In genomic region chr6:10721850-10722569, GRCh38 we compare ENCODE assay signal across 9 cellular contexts. TPM values are rescaled to one million over a fixed set of nuclear protein-coding genes. Genes with fewer than 3 reads are reported as not detected.
A peak's percentile ranks its signal among the peaks of the same experiment; 100 is the strongest.
DNase-seq lines count a peak whose midpoint lies in the region; ATAC-seq, FAIRE-seq and TF ChIP-seq lines count a peak whose summit lies in the region.
"Had no signal": no experiment of that assay in that cellular context is flagged by ENCODE, and none has a peak within 500 bp of the region (broad histone marks: within the 10 kb centered on the region; RNA-seq: fewer than 3 reads in every experiment).

No MANE protein-coding gene starts in this region.

- H3K36me3 ChIP-seq in astrocyte (ENCODE audit: insufficient read depth, low read length) (no peaks in the 10 kb centered on the region), liver (ENCODE audit: control insufficient read depth in 4 of 4, insufficient read depth in 3 of 4, low read depth in 1 of 4, low read length in 3 of 4) (peaks cover 1 to 9% (median 8%) of the 10 kb centered on the region in 4 donors), tibial artery (peaks cover 0 to 18% (median 6%) of the 10 kb centered on the region in 3 donors)

- peaks cover 31% of the 10 kb centered on the region for H3K79me2 ChIP-seq in astrocyte (ENCODE audit: insufficient read depth, low read length)

- TF ChIP-seq CTCF in astrocyte (IDR thresholded peaks at IDR 0.05; ENCODE audit: insufficient read depth, low read depth, low read length) (no peak), liver (IDR thresholded peaks at IDR 0.05; ENCODE audit: low read depth, low read length, missing input control) (no peak), tibial artery (IDR thresholded peaks at IDR 0.05) (no peak)

- peaks cover 4% of the 10 kb centered on the region for H3K9me3 Mint-ChIP-seq in activated T-cell treated with anti-CD3 and anti-CD28 coated beads, Interleukin-2, amount 50 U/mL, for 24 hours
- peaks cover 8% of the 10 kb centered on the region for H3K9me3 Mint-ChIP-seq in astrocyte (ENCODE audit: unreplicated experiment)

- H3K4me1 Mint-ChIP-seq in activated T-cell treated with anti-CD3 and anti-CD28 coated beads, Interleukin-2, amount 50 U/mL, for 24 hours (ENCODE audit: low read depth), result peaks cover 54% of the 10 kb centered on the region
- H3K4me1 Mint-ChIP-seq in astrocyte (ENCODE audit: low read depth, unreplicated experiment), result peaks cover 30% of the 10 kb centered on the region

- WGBS in liver, result 89% methylated on average over 11 of the region's 11 CpGs

- ATAC-seq in HG03520 (IDR thresholded peaks at IDR 0.05; ENCODE audit: unreplicated experiment), result no peak

- H3K27me3 Mint-ChIP-seq in activated T-cell treated with anti-CD3 and anti-CD28 coated beads, Interleukin-2, amount 50 U/mL, for 24 hours, result no peaks in the 10 kb centered on the region
- no peaks in the 10 kb centered on the region for H3K27me3 Mint-ChIP-seq in astrocyte (ENCODE audit: low read depth, unreplicated experiment)

- H3K9me3 ChIP-seq in astrocyte (ENCODE audit: insufficient read depth, low read depth, low read length) (no peaks in the 10 kb centered on the region), liver (ENCODE audit: control insufficient read depth in 4 of 4, low read length in 3 of 4) (no peaks in the 10 kb centered on the region), tibial artery (no peaks in the 10 kb centered on the region)

- no peak for FAIRE-seq in astrocyte (lab: Jason Lieb, UNC)

- H3K4me2 ChIP-seq in astrocyte (ENCODE audit: low read length), result peak overlapping the region; percentile 90

- peaks cover 10% of the 10 kb centered on the region for H4K20me1 ChIP-seq in astrocyte (ENCODE audit: insufficient read depth, low read length)

- peak overlapping the region; percentile 98 for H3K9ac ChIP-seq in astrocyte (ENCODE audit: low read length)
- peak overlapping the region in 1 of 2 donors; percentile 80 for H3K9ac ChIP-seq in liver (ENCODE audit: low read depth in 1 of 2, low read length in 2 of 2)

- H3K27me3 ChIP-seq in astrocyte (ENCODE audit: insufficient read depth, low read length) (no peaks in the 10 kb centered on the region), liver (ENCODE audit: control insufficient read depth in 4 of 4, insufficient read depth in 4 of 4, low read length in 3 of 4) (no peaks in the 10 kb centered on the region), tibial artery (no peaks in the 10 kb centered on the region)

- H3K4me1 ChIP-seq in astrocyte (ENCODE audit: insufficient read depth, low read length), result peaks cover 15% of the 10 kb centered on the region
- peaks cover 2 to 19% (median 14%) of the 10 kb centered on the region in 4 donors for H3K4me1 ChIP-seq in liver (ENCODE audit: control insufficient read depth in 4 of 4, insufficient read depth in 4 of 4, low read length in 3 of 4)
- peaks cover 7 to 47% (median 27%) of the 10 kb centered on the region in 4 donors for H3K4me1 ChIP-seq in tibial artery

- no peak for DNase-seq in activated T-cell treated with anti-CD3 and anti-CD28 coated beads, Interleukin-2, amount 50 U/mL, for 24 hours
- no peak for DNase-seq in activated T-cell treated with anti-CD3 and anti-CD28 coated beads, Interleukin-2, amount 50 U/mL, for 1 hour
- no peak for DNase-seq in astrocyte (ENCODE audit: low read depth)
- no peak for DNase-seq in tibial artery
- no peak for DNase-seq in NCI-H1930 (lab: John Stamatoyannopoulos, UW)
- DNase-seq in CD1c-positive myeloid dendritic cell (ENCODE audit: extremely low spot score), result no peak

- TF ChIP-seq RAD21 in liver (IDR thresholded peaks at IDR 0.05), result no peak

- H3K27ac Mint-ChIP-seq in activated T-cell treated with anti-CD3 and anti-CD28 coated beads, Interleukin-2, amount 50 U/mL, for 24 hours, result peak overlapping the region; percentile 95
- H3K27ac Mint-ChIP-seq in astrocyte (ENCODE audit: unreplicated experiment), result peak overlapping the region; percentile 92

- peak overlapping the region; percentile 94 for H3K4me3 Mint-ChIP-seq in activated T-cell treated with anti-CD3 and anti-CD28 coated beads, Interleukin-2, amount 50 U/mL, for 24 hours
- H3K4me3 Mint-ChIP-seq in astrocyte (ENCODE audit: unreplicated experiment), result peak overlapping the region; percentile 97

- H3K4me3 ChIP-seq in astrocyte (ENCODE audit: insufficient read depth, low read depth, low read length), result peak overlapping the region; percentile 93
- peak overlapping the region; percentile 20 to 31 (median 30) for H3K4me3 ChIP-seq in liver (ENCODE audit: low read depth in 1 of 3, low read length in 3 of 3)
- peak overlapping the region; percentile 71 to 73 for H3K4me3 ChIP-seq in tibial artery

- H3K36me3 Mint-ChIP-seq in activated T-cell treated with anti-CD3 and anti-CD28 coated beads, Interleukin-2, amount 50 U/mL, for 24 hours (ENCODE audit: low read depth), result peaks cover 47% of the 10 kb centered on the region
- H3K36me3 Mint-ChIP-seq in astrocyte (ENCODE audit: low read depth, unreplicated experiment), result peaks cover 17% of the 10 kb centered on the region

- intact Hi-C loops in tibial artery (cut with DNase I; ENCODE audit: low total_unique reads), result loop anchor here (1.0 to 2.0 kb wide), 2 partner anchors 25 to 27 kb away; partner anchors contain the start of genes C6orf52, PAK1IP1 and TMEM14B

- H3K27ac ChIP-seq in astrocyte (ENCODE audit: low read depth, low read length) (peak overlapping the region; percentile 87), liver (ENCODE audit: low read depth in 1 of 2, low read length in 2 of 2) (peak overlapping the region; percentile 20 to 77), tibial artery (peak overlapping the region; percentile 78 to 92)

- peak overlapping the region; percentile 87 for H2AFZ ChIP-seq in astrocyte (ENCODE audit: low read depth, low read length)

TF ChIP-seq in liver, 16 proteins besides CTCF, POLR2A, EP300 and RAD21:
- TF ChIP-seq JUND (IDR thresholded peaks at IDR 0.05) (no peak), RXRA (IDR thresholded peaks at IDR 0.05) (no peak), REST (IDR thresholded peaks at IDR 0.05) (no peak), FOXA2 (IDR thresholded peaks at IDR 0.05) (no peak), GABPA (IDR thresholded peaks at IDR 0.05 in 1 of 2, conservative IDR thresholded peaks at IDR 0.05 in 1 of 2) (no peak)
- TF ChIP-seq, protein P1, sequence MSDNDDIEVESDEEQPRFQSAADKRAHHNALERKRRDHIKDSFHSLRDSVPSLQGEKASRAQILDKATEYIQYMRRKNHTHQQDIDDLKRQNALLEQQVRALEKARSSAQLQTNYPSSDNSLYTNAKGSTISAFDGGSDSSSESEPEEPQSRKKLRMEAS (IDR thresholded peaks at IDR 0.05), result no peak
- TF ChIP-seq, protein P2, sequence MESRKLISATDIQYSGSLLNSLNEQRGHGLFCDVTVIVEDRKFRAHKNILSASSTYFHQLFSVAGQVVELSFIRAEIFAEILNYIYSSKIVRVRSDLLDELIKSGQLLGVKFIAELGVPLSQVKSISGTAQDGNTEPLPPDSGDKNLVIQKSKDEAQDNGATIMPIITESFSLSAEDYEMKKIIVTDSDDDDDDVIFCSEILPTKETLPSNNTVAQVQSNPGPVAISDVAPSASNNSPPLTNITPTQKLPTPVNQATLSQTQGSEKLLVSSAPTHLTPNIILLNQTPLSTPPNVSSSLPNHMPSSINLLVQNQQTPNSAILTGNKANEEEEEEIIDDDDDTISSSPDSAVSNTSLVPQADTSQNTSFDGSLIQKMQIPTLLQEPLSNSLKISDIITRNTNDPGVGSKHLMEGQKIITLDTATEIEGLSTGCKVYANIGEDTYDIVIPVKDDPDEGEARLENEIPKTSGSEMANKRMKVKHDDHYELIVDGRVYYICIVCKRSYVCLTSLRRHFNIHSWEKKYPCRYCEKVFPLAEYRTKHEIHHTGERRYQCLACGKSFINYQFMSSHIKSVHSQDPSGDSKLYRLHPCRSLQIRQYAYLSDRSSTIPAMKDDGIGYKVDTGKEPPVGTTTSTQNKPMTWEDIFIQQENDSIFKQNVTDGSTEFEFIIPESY (IDR thresholded peaks at IDR 0.05), result no peak
- TF ChIP-seq, protein P3, sequence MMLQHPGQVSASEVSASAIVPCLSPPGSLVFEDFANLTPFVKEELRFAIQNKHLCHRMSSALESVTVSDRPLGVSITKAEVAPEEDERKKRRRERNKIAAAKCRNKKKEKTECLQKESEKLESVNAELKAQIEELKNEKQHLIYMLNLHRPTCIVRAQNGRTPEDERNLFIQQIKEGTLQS (IDR thresholded peaks at IDR 0.05), result no peak

RNA-seq across cellular contexts. Expression of gene TMEM14C, which starts 0.9 kb away (rescaled TPM):
- 128 and 134 TPM in 2 replicates for total RNA-seq in astrocyte
- total RNA-seq in liver, result 100 to 1,000 TPM in 1 of 2 donors, 10 to 100 TPM in 1; 36.8 to 239 TPM
- 100 to 1,000 TPM in 1 of 2 donors, 10 to 100 TPM in 1; 75.4 to 114 TPM for polyA plus RNA-seq in liver

RNA-seq across cellular contexts. Expression of gene TMEM14B, which starts 25.6 kb away (rescaled TPM):
- total RNA-seq in astrocyte (52.2 and 52.8 TPM in 2 replicates), liver (100 to 1,000 TPM in 1 of 2 donors, 10 to 100 TPM in 1; 30.7 to 115 TPM)
- 100 to 1,000 TPM in 1 of 2 donors, 10 to 100 TPM in 1; 38.4 to 102 TPM for polyA plus RNA-seq in liver

RNA-seq across cellular contexts. Expression of gene PAK1IP1, which starts 27.2 kb away (rescaled TPM):
- total RNA-seq in astrocyte, result 20.1 and 21.9 TPM in 2 replicates
- total RNA-seq in liver, result 1 to 10 TPM; 6.0 to 8.5 TPM
- 10 to 100 TPM in 1 of 2 donors, 1 to 10 TPM in 1; 6.9 to 10.8 TPM for polyA plus RNA-seq in liver

RNA-seq across cellular contexts. Expression of gene C6orf52, which starts 27.6 kb away (rescaled TPM):
- 2.3 and 2.9 TPM in 2 replicates for total RNA-seq in astrocyte
- total RNA-seq in liver, result under 1 TPM in 1 of 2 donors, not detected in 1; 0.50 TPM
- polyA plus RNA-seq in liver, result under 1 TPM; 0.33 to 0.71 TPM
- total RNA-seq: HT-29 had no signal

Comparison
In these comparisons a context has a peak if more than half of its experiments do, and no peak if none do; other contexts are left out.
1. H3K4me3 ChIP-seq: peak in every context shown above with its lines; median percentile 93 in astrocyte; 72 in tibial artery; 30 in liver.